Comparison of ENCODE assay signal across 10 cellular contexts in the genomic region with DNA sequence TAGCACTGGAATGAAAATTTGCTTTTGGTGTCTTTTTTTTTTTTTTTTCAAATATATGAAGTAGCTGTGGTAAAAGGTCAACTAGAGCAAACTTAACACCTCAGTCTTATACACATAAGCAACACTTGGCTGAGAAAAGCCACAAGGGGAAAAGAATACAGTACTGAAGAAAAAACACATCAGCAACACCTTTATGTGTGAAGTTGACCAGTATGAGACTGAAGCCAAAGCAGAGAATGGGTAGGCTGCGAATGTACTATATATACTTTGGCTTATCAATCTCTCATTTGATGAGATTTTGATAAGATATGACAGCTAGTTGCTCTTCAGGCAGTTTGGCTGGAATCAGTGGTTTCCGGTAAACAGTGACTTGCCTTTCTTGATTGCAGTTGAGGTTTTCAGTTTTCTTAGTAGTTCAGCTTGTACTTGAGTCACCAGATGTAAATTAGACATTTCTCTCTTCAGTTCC. TPM values are rescaled to one million over a fixed set of nuclear protein-coding genes. Genes with fewer than 3 reads are reported as not detected.
DNase-seq lines count a peak whose midpoint lies in the region; ATAC-seq and TF ChIP-seq lines count a peak whose summit lies in the region.
"Had no signal": no experiment of that assay in that cellular context is flagged by ENCODE, and none has a peak within 500 bp of the region (broad histone marks: within the 10 kb centered on the region; RNA-seq: fewer than 3 reads in every experiment).

No MANE protein-coding gene starts in this region.

- TF ChIP-seq POLR2A in spleen (IDR thresholded peaks at IDR 0.05), result no peak

- H3K27ac Mint-ChIP-seq in activated CD4-positive, alpha-beta T cell treated with anti-CD3 and anti-CD28 coated beads, Interleukin-2, amount 10 ng/mL, durations not matched to agents 24 days and 14 days, result peak overlapping the region; percentile 41

- no peaks in the 10 kb centered on the region for H3K27me3 Mint-ChIP-seq in activated CD4-positive, alpha-beta T cell treated with anti-CD3 and anti-CD28 coated beads, Interleukin-2, amount 10 ng/mL, durations not matched to agents 24 days and 14 days

- intact Hi-C loops in activated CD4-positive, alpha-beta T cell treated with anti-CD3 and anti-CD28 coated beads, Interleukin-2, amount 10 ng/mL, durations not matched to agents 24 days and 14 days (cut with micrococcal nuclease), result loop anchor here (1.0 to 10.0 kb wide), 11 partner anchors 9 to 1192 kb away; a partner anchor contains a TSS
- intact Hi-C loops in spleen (cut with DNase I; ENCODE audit: low total_unique reads), result no loop called here

- peaks cover 25% of the 10 kb centered on the region for H3K4me1 Mint-ChIP-seq in activated CD4-positive, alpha-beta T cell treated with anti-CD3 and anti-CD28 coated beads, Interleukin-2, amount 10 ng/mL, durations not matched to agents 24 days and 14 days

- peak overlapping the region; percentile 14 for H3K4me3 Mint-ChIP-seq in activated CD4-positive, alpha-beta T cell treated with anti-CD3 and anti-CD28 coated beads, Interleukin-2, amount 10 ng/mL, durations not matched to agents 24 days and 14 days

- H3K4me1 ChIP-seq in spleen, result peaks cover 0 to 50% (median 0%) of the 10 kb centered on the region in 6 donors

- ATAC-seq in HG03039 (IDR thresholded peaks at IDR 0.05; ENCODE audit: unreplicated experiment), result peak; percentile 69

- H3K9me3 ChIP-seq in spleen, result no peaks in the 10 kb centered on the region

- peaks cover 27% of the 10 kb centered on the region for H3K36me3 Mint-ChIP-seq in activated CD4-positive, alpha-beta T cell treated with anti-CD3 and anti-CD28 coated beads, Interleukin-2, amount 10 ng/mL, durations not matched to agents 24 days and 14 days (ENCODE audit: low read depth)

- H3K4me3 ChIP-seq in spleen, result no peak overlapping the region

- WGBS in spleen, 5 donors, result 55 to 78% (median 65%) methylated on average over 2 of the region's 2 CpGs

- H3K9me3 Mint-ChIP-seq in activated CD4-positive, alpha-beta T cell treated with anti-CD3 and anti-CD28 coated beads, Interleukin-2, amount 10 ng/mL, durations not matched to agents 24 days and 14 days, result no peaks in the 10 kb centered on the region

- peak overlapping the region in 3 of 8 donors; percentile 22 to 51 (median 29) for H3K27ac ChIP-seq in spleen
- H3K27ac ChIP-seq: 22Rv1 had no signal

- DNase-seq in NK-92 treated with Interleukin-12 subunit alpha and Interleukin-12 subunit beta, amount 100 ng/mL, for 24 hours (lab: John Stamatoyannopoulos, UW), result peak; percentile 43
- no peak for DNase-seq in NK-92 (lab: John Stamatoyannopoulos, UW; ENCODE audit: unreplicated experiment)
- peak; percentile 84 for DNase-seq in activated CD4-positive, alpha-beta T cell treated with anti-CD3 and anti-CD28 coated beads, Interleukin-2, amount 10 ng/mL, durations not matched to agents 24 days and 14 days
- peak; percentile 13 to 14 for DNase-seq in stimulated activated CD4-positive, alpha-beta T cell treated with anti-CD3 and anti-CD28 coated beads, Interleukin-15, amount 100 ng/mL, for 48 hours (ENCODE audit: low read depth in 2 of 2)
- DNase-seq in spleen, result no peak
- no peak for DNase-seq in NCI-H1694 (lab: John Stamatoyannopoulos, UW)
- no peak for DNase-seq in anterior cingulate cortex (lab: John Stamatoyannopoulos, UW)

- no peak for TF ChIP-seq CTCF in spleen (IDR thresholded peaks at IDR 0.05 in 8 of 11, conservative IDR thresholded peaks at IDR 0.05 in 3 of 11)

- peaks cover 0 to 79% (median 22%) of the 10 kb centered on the region in 6 donors for H3K36me3 ChIP-seq in spleen

- H3K27me3 ChIP-seq in spleen (replicated peaks in 1 of 7), result no peaks in the 10 kb centered on the region

RNA-seq across cellular contexts. Expression of a gene that starts 22.0 kb away (rescaled TPM):
- 0.14 TPM in 1 of 2 replicates, not detected in the other for total RNA-seq in activated CD4-positive, alpha-beta T cell treated with anti-CD3 and anti-CD28 coated beads, Interleukin-2, amount 10 ng/mL, durations not matched to agents 24 days and 14 days
- total RNA-seq in spleen, result under 1 TPM in 4 of 7 donors, not detected in 3; 0.34 to 0.76 (median 0.45) TPM
- polyA plus RNA-seq in spleen, result under 1 TPM; 0.35 to 0.50 (median 0.37) TPM
- total RNA-seq: HT1080 had no signal

RNA-seq across cellular contexts. Expression of a gene that starts 22.1 kb away (rescaled TPM):
- 35.6 and 38.7 TPM in 2 replicates for total RNA-seq in activated CD4-positive, alpha-beta T cell treated with anti-CD3 and anti-CD28 coated beads, Interleukin-2, amount 10 ng/mL, durations not matched to agents 24 days and 14 days
- 10 to 100 TPM; 42.6 to 60.3 (median 51.5) TPM for total RNA-seq in spleen
- 10 to 100 TPM; 17.9 to 22.6 (median 18.6) TPM for polyA plus RNA-seq in spleen

Comparison
In these comparisons a context has a peak if more than half of its experiments do, and no peak if none do; other contexts are left out.
1. DNase-seq: peak in NK-92 treated with Interleukin-12 subunit alpha and Interleukin-12 subunit beta, amount 100 ng/mL, for 24 hours (single experiment), activated CD4-positive, alpha-beta T cell treated with anti-CD3 and anti-CD28 coated beads, Interleukin-2, amount 10 ng/mL, durations not matched to agents 24 days and 14 days (single experiment) and stimulated activated CD4-positive, alpha-beta T cell treated with anti-CD3 and anti-CD28 coated beads, Interleukin-15, amount 100 ng/mL, for 48 hours (2 of 2); none in NK-92 (single experiment), spleen (single experiment), NCI-H1694 (single experiment) and anterior cingulate cortex (0 of 58).